8 cellular contexts compared by ENCODE assay signal in the genomic region with DNA sequence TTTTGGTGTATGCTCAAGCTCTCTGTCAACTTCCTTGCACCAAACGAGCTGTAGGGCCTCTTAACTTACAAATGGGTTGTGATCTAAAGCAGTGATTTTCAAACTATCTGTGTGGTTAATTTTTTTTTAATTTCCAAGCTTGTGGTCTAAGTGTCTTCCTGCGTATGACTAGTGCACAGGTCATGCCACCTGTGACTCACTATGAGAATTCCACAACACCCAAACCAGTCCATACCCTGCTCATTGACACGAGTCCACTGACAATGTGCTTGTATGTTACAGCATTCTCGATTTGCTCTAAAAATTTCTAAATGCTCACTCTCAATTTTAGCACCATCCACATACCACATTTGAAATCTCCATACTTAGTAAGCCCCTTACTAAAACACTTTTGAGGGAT. TPM values are rescaled to one million over a fixed set of nuclear protein-coding genes. Genes with fewer than 3 reads are reported as not detected.
DNase-seq lines count a peak whose midpoint lies in the region; ATAC-seq, FAIRE-seq and TF ChIP-seq lines count a peak whose summit lies in the region.
"Not testable (repeated sequence)": the region's sequence is repeated elsewhere in the genome, so short reads cannot be mapped to it uniquely, and the experiment has no call there.

No MANE protein-coding gene starts in this region.

- not testable (repeated sequence) for H3K36me3 ChIP-seq in keratinocyte (ENCODE audit: control insufficient read depth in 2 of 2, extremely low read depth in 1 of 2, insufficient read depth in 2 of 2, low read length in 2 of 2)

- not testable (repeated sequence) for H3K4me3 Mint-ChIP-seq in activated T-helper 1 cell treated with anti-CD3 and anti-CD28 coated beads, Interleukin-12 subunit alpha, Interleukin-12 subunit beta, Interleukin-2, Interleukin-4 antibody, amounts not matched to agents 30 ng/mL and 10 ng/mL and 1 ng/mL, durations not matched to agents 14 hours and 24 hours and 36 hours

- DNase-seq in AG04449 (ENCODE audit: low read depth, low spot score): peak; percentile 17
- peak; percentile 8 for DNase-seq in NK-92 treated with Interleukin-12 subunit alpha and Interleukin-12 subunit beta, amount 100 ng/mL, for 24 hours (lab: John Stamatoyannopoulos, UW)
- peak; percentile 17 for DNase-seq in activated T-helper 1 cell treated with anti-CD3 and anti-CD28 coated beads, Interleukin-12 subunit alpha, Interleukin-12 subunit beta, Interleukin-2, Interleukin-4 antibody, amounts not matched to agents 30 ng/mL and 10 ng/mL and 1 ng/mL, durations not matched to agents 14 hours and 24 hours and 36 hours (ENCODE audit: low spot score)
- peak; percentile 44 for DNase-seq in central memory CD4-positive, alpha-beta T cell
- DNase-seq in keratinocyte (ENCODE audit: low read depth, low spot score): peak; percentile 56
- peak; percentile 25 to 60 for DNase-seq in stimulated activated CD4-positive, alpha-beta T cell treated with anti-CD3 and anti-CD28 coated beads, Interleukin-2, amount 100 ng/mL, for 24 hours

- POLR2A ChIA-PET in AG04449 (lab: Yijun Ruan, JAX): not testable (repeated sequence)

- H3K27ac ChIP-seq in keratinocyte (ENCODE audit: control insufficient read depth, insufficient read depth, low read length): peak overlapping the region; percentile 14

- peaks cover 11% of the 10 kb centered on the region for H3K4me1 Mint-ChIP-seq in activated T-helper 1 cell treated with anti-CD3 and anti-CD28 coated beads, Interleukin-12 subunit alpha, Interleukin-12 subunit beta, Interleukin-2, Interleukin-4 antibody, amounts not matched to agents 30 ng/mL and 10 ng/mL and 1 ng/mL, durations not matched to agents 14 hours and 24 hours and 36 hours (ENCODE audit: low read depth)

- dilution Hi-C loops in keratinocyte (cut with MboI; ENCODE audit: extremely low pct_ligation_motif_present, low sequenced_read_pairs): not testable (repeated sequence)

- H3K36me3 Mint-ChIP-seq in activated T-helper 1 cell treated with anti-CD3 and anti-CD28 coated beads, Interleukin-12 subunit alpha, Interleukin-12 subunit beta, Interleukin-2, Interleukin-4 antibody, amounts not matched to agents 30 ng/mL and 10 ng/mL and 1 ng/mL, durations not matched to agents 14 hours and 24 hours and 36 hours (ENCODE audit: low read depth): not testable (repeated sequence)

- not testable (repeated sequence) for H3K27me3 Mint-ChIP-seq in activated T-helper 1 cell treated with anti-CD3 and anti-CD28 coated beads, Interleukin-12 subunit alpha, Interleukin-12 subunit beta, Interleukin-2, Interleukin-4 antibody, amounts not matched to agents 30 ng/mL and 10 ng/mL and 1 ng/mL, durations not matched to agents 14 hours and 24 hours and 36 hours (ENCODE audit: insufficient read depth)

- peak overlapping the region; percentile 71 for H3K27ac Mint-ChIP-seq in activated T-helper 1 cell treated with anti-CD3 and anti-CD28 coated beads, Interleukin-12 subunit alpha, Interleukin-12 subunit beta, Interleukin-2, Interleukin-4 antibody, amounts not matched to agents 30 ng/mL and 10 ng/mL and 1 ng/mL, durations not matched to agents 14 hours and 24 hours and 36 hours

- not testable (repeated sequence) for TF ChIP-seq CTCF in AG04449 (IDR thresholded peaks at IDR 0.05; ENCODE audit: insufficient read depth, low read length, missing control alignments); keratinocyte (optimal IDR thresholded peaks at IDR 0.05 in 1 of 3, IDR thresholded peaks at IDR 0.05 in 1 of 3, conservative IDR thresholded peaks at IDR 0.05 in 1 of 3; ENCODE audit: extremely low read depth in 1 of 3, insufficient read depth in 2 of 3, low read length in 3 of 3)

- not testable (repeated sequence) for H3K9me1 ChIP-seq in keratinocyte (ENCODE audit: control insufficient read depth, extremely low read depth, insufficient read depth, low read length)

- H2AFZ ChIP-seq in keratinocyte (ENCODE audit: control insufficient read depth, low read length): not testable (repeated sequence)

- not testable (repeated sequence) for H3K4me3 ChIP-seq in AG04449 (ENCODE audit: low read depth, low read length); keratinocyte (ENCODE audit: control insufficient read depth in 2 of 3, extremely low read depth in 1 of 3, insufficient read depth in 2 of 3, low read depth in 1 of 3, low read length in 3 of 3)

- not testable (repeated sequence) for H3K4me1 ChIP-seq in keratinocyte (ENCODE audit: control insufficient read depth, extremely low read depth, insufficient read depth, low read length)

- FAIRE-seq in keratinocyte (lab: Jason Lieb, UNC): peak; percentile 34

- not testable (repeated sequence) for H3K79me2 ChIP-seq in keratinocyte (ENCODE audit: control insufficient read depth, insufficient read depth, low read length)

- H3K9me3 Mint-ChIP-seq in activated T-helper 1 cell treated with anti-CD3 and anti-CD28 coated beads, Interleukin-12 subunit alpha, Interleukin-12 subunit beta, Interleukin-2, Interleukin-4 antibody, amounts not matched to agents 30 ng/mL and 10 ng/mL and 1 ng/mL, durations not matched to agents 14 hours and 24 hours and 36 hours: not testable (repeated sequence)

- intact Hi-C loops in activated T-helper 1 cell treated with anti-CD3 and anti-CD28 coated beads, Interleukin-12 subunit alpha, Interleukin-12 subunit beta, Interleukin-2, Interleukin-4 antibody, amounts not matched to agents 30 ng/mL and 10 ng/mL and 1 ng/mL, durations not matched to agents 14 hours and 24 hours and 36 hours (cut with micrococcal nuclease): not testable (repeated sequence)

- not testable (repeated sequence) for H3K27me3 ChIP-seq in keratinocyte (ENCODE audit: control insufficient read depth, extremely low read depth, insufficient read depth, low read length)

- H4K20me1 ChIP-seq in keratinocyte (ENCODE audit: control insufficient read depth, extremely low read depth, insufficient read depth, low read length): not testable (repeated sequence)

- not testable (repeated sequence) for H3K4me2 ChIP-seq in keratinocyte (ENCODE audit: control insufficient read depth, extremely low read depth, insufficient read depth, low read depth, low read length)

- peak; percentile 44 for ATAC-seq in GM19351 (IDR thresholded peaks at IDR 0.05; ENCODE audit: unreplicated experiment)
- peak; percentile 100 for ATAC-seq in activated CD4-positive, CD25-positive, alpha-beta regulatory T cell treated with anti-CD3 and anti-CD28 coated beads, Interleukin-2, amount 50 U/mL, for 24 hours

- H3K9me3 ChIP-seq in keratinocyte (ENCODE audit: control insufficient read depth, low read depth, low read length): not testable (repeated sequence)

- CTCF ChIA-PET in AG04449 (lab: Yijun Ruan, JAX): not testable (repeated sequence)

- H3K9ac ChIP-seq in keratinocyte (ENCODE audit: control insufficient read depth, extremely low read depth, insufficient read depth, low read length): not testable (repeated sequence)

RNA-seq across cellular contexts. Expression of gene NOTCH2, which starts 18.5 kb away (rescaled TPM):
- total RNA-seq in activated T-helper 1 cell treated with anti-CD3 and anti-CD28 coated beads, Interleukin-12 subunit alpha, Interleukin-12 subunit beta, Interleukin-2, Interleukin-4 antibody, amounts not matched to agents 30 ng/mL and 10 ng/mL and 1 ng/mL, durations not matched to agents 14 hours and 24 hours and 36 hours: 110 and 111 TPM in 2 replicates
- polyA plus RNA-seq in keratinocyte: 22.5 to 36.9 TPM (median 24.3 TPM) in 3 replicates
- polyA plus RNA-seq in keratinocyte (2011; ENCODE audit: low read depth): 10.7 TPM
- polyA plus RNA-seq in keratinocyte (2011; cell fraction: cytosol; rRNA removed): 8.8 and 14.6 TPM in 2 replicates
- 109 and 128 TPM in 2 replicates for polyA plus RNA-seq in keratinocyte (2011; cell fraction: nucleus; rRNA removed)
- 33.3 and 35.6 TPM in 2 replicates for polyA plus RNA-seq in keratinocyte (2012; ENCODE audit: low replicate concordance)
- 199 to 228 TPM (median 207 TPM) in 3 replicates for polyA minus RNA-seq in keratinocyte
- 38.2 TPM for polyA minus RNA-seq in keratinocyte (2011; cell fraction: cytosol; rRNA and poly(A)+ RNA removed)
- 257 and 427 TPM in 2 replicates for polyA minus RNA-seq in keratinocyte (2011; cell fraction: nucleus; rRNA and poly(A)+ RNA removed)
